In genomic region chr1:236282159-236282716, GRCh38 we compare ENCODE assay signal across 8 cellular contexts. TPM values are rescaled to one million over a fixed set of nuclear protein-coding genes. Genes with fewer than 3 reads are reported as not detected.
DNase-seq lines count a peak whose midpoint lies in the region; ATAC-seq and TF ChIP-seq lines count a peak whose summit lies in the region.

No MANE protein-coding gene starts in this region.

- H2AFZ ChIP-seq in SU-DHL-6 (ENCODE audit: low read depth, low read length, severe bottlenecking) = peak overlapping the region; percentile 82

- peak overlapping the region; percentile 70 for H3K4me3 ChIP-seq in SU-DHL-6 (ENCODE audit: insufficient read depth, low read length, poor library complexity, severe bottlenecking)

- H3K27me3 ChIP-seq in SU-DHL-6 (ENCODE audit: low read length) = no peaks in the 10 kb centered on the region

- no peaks in the 10 kb centered on the region for H3K9me2 ChIP-seq in SU-DHL-6 (replicated peaks; ENCODE audit: insufficient read depth, low read length)

- H3K36me3 ChIP-seq in SU-DHL-6 (ENCODE audit: low read length) = no peaks in the 10 kb centered on the region

- H3K27ac ChIP-seq in SU-DHL-6 (ENCODE audit: low read depth, low read length) = no peak overlapping the region

- H3F3A ChIP-seq in SU-DHL-6 (ENCODE audit: insufficient read depth) = peaks cover 3% of the 10 kb centered on the region; the same call in 1 of the 2 replicates

- no peaks in the 10 kb centered on the region for H4K20me1 ChIP-seq in SU-DHL-6 (ENCODE audit: low read depth, low read length)

- peak; percentile 1 for ATAC-seq in HG02884 (IDR thresholded peaks at IDR 0.05; ENCODE audit: unreplicated experiment)
- peak; percentile 2 for ATAC-seq in omental fat pad (ENCODE audit: low FRiP score)
- no peak for ATAC-seq in HG03039 (IDR thresholded peaks at IDR 0.05; ENCODE audit: unreplicated experiment)

- peak overlapping the region; percentile 62 for H3K9ac ChIP-seq in SU-DHL-6 (ENCODE audit: low read length)

- DNase-seq in NCI-H2227 (lab: John Stamatoyannopoulos, UW; ENCODE audit: unreplicated experiment) (peak; percentile 61), NCI-H2227 treated with DMSO at 0.1 percent for 48 hours (lab: John Stamatoyannopoulos, UW) (no peak), omental fat pad (ENCODE audit: low spot score) (no peak), NCI-H128 (lab: John Stamatoyannopoulos, UW; ENCODE audit: unreplicated experiment) (no peak)
- peak; percentile 45 for DNase-seq in effector CD4-positive, alpha-beta T cell

- H3K9me3 ChIP-seq in SU-DHL-6 (ENCODE audit: insufficient read depth, low read length) = no peaks in the 10 kb centered on the region

- no peak for TF ChIP-seq CTCF in SU-DHL-6 (IDR thresholded peaks at IDR 0.05; ENCODE audit: insufficient read depth, low read length, poor library complexity, severe bottlenecking)
- no peak for TF ChIP-seq CTCF in omental fat pad (IDR thresholded peaks at IDR 0.05)

- peak overlapping the region; percentile 81 for H3K4me2 ChIP-seq in SU-DHL-6 (ENCODE audit: low read depth, low read length, poor library complexity, severe bottlenecking)

- H3K79me2 ChIP-seq in SU-DHL-6 (ENCODE audit: insufficient read depth, low read length) = no peaks in the 10 kb centered on the region

RNA-seq across cellular contexts. Expression of gene ERO1B, which starts 0.5 kb away (rescaled TPM):
- 10 to 100 TPM in 2 of 4 donors, 1 to 10 TPM in 2; 7.7 to 14.8 (median 10.9) TPM for total RNA-seq in omental fat pad

Comparison
In these comparisons a context has a peak if more than half of its experiments do, and no peak if none do; other contexts are left out.
1. DNase-seq: peak in NCI-H2227 (single experiment) and effector CD4-positive, alpha-beta T cell (single experiment); none in NCI-H2227 treated with DMSO at 0.1 percent for 48 hours (single experiment), omental fat pad (single experiment) and NCI-H128 (single experiment).